In the genomic region with DNA sequence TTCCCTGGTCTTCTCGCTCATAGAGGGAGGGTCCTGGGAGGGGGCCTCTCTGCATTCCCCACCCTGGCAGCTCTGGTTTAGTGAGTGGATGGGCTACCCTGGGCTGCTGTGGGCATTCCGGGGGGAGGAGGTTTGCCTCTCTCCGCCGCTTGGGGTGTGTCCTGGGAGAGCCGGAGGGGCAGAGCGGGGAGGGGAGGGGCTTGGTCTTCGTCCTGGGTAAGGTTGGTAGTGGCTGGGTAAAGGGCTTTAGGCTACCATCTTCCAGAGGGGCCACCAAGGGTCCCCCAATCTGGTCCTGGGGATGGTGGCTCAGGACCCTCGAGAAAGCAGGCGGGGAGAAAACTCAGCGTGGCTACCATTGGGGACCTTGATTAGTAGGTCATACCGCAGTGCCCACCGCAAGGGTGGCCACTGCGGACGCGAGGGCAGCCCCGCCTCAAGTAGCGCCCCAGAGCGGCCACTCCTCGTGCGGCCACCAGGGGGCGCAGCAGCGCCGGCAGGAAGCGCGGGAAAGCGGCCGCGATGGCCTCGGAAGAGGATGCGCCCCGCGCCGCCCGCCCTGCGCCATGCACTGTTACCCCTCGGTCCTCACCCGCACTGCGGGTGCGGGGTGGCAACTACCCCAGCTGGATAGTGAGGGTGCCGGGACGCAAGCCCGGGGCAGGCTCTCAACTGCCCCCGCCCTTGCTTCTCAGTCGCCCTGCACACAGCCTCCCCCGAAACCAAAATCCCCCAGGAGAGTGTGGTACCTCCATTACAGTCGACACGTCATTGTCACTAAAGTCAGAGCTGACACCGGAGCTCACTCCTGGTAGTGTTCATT, we compare ENCODE assay signal across 8 cellular contexts. TPM values are rescaled to one million over a fixed set of nuclear protein-coding genes. Genes with fewer than 3 reads are reported as not detected.
DNase-seq lines count a peak whose midpoint lies in the region; ATAC-seq, FAIRE-seq and TF ChIP-seq lines count a peak whose summit lies in the region.

No MANE protein-coding gene starts in this region.

- peak overlapping the region; percentile 61 for H3K27ac Mint-ChIP-seq in activated CD4-positive, alpha-beta T cell treated with anti-CD3 and anti-CD28 coated beads, Interleukin-2, amount 10 ng/mL, durations not matched to agents 7 days and 5 days

- no peaks in the 10 kb centered on the region for H3K79me2 ChIP-seq in mesendoderm (ENCODE audit: control insufficient read depth, insufficient read depth, low read length)

- POLR2A ChIA-PET in A549 (lab: Yijun Ruan, JAX), result no interaction called here
- POLR2A ChIA-PET in activated CD4-positive, alpha-beta T cell treated with anti-CD3 and anti-CD28 coated beads, Interleukin-2, amount 10 ng/mL, durations not matched to agents 7 days and 5 days (lab: Charles Lee), result interaction anchor here (0.6 kb wide), 1 partner anchor 10 kb away, joined by 4 read pairs; no protein-coding TSS in a partner anchor

- no peaks in the 10 kb centered on the region for H3K9me3 ChIP-seq in A549
- H3K9me3 ChIP-seq in ectodermal cell (ENCODE audit: control insufficient read depth, low read length), result no peaks in the 10 kb centered on the region

- H4K5ac ChIP-seq in mesendoderm (ENCODE audit: low read length), result no peak overlapping the region

- FAIRE-seq in A549 (lab: Jason Lieb, UNC) (no peak), GM12892 (lab: Jason Lieb, UNC) (peak; percentile 85)

- WGBS in A549 (ENCODE audit: missing lambda C conversion rate), result 37% methylated on average over 4 of the region's 48 CpGs
- 12 to 13% methylated on average over 48 of the region's 48 CpGs for WGBS in ectodermal cell, 2 experiments
- WGBS in mesendoderm (ENCODE audit: extremely low coverage, insufficient coverage, low lambda C conversion rate), result no CpG with 5 or more reads among the region's 48 CpGs

- no peak overlapping the region for H2AK5ac ChIP-seq in mesendoderm (ENCODE audit: low read length)

- H3K4me1 ChIP-seq in A549 (0 out of 3 replicates have a peak, but pooled peaks cover 3% of the 10 kb centered on the region), ectodermal cell (ENCODE audit: control insufficient read depth, insufficient read depth, low read length) (no peaks in the 10 kb centered on the region), mesendoderm (ENCODE audit: control insufficient read depth, low read depth, low read length) (no peaks in the 10 kb centered on the region)

- H2BK120ac ChIP-seq in mesendoderm (ENCODE audit: low read depth, low read length), result no peak overlapping the region

- no peaks in the 10 kb centered on the region for H3K36me3 Mint-ChIP-seq in activated CD4-positive, alpha-beta T cell treated with anti-CD3 and anti-CD28 coated beads, Interleukin-2, amount 10 ng/mL, durations not matched to agents 7 days and 5 days (ENCODE audit: low read depth)

- peaks cover 12% of the 10 kb centered on the region for H3K4me1 Mint-ChIP-seq in activated CD4-positive, alpha-beta T cell treated with anti-CD3 and anti-CD28 coated beads, Interleukin-2, amount 10 ng/mL, durations not matched to agents 7 days and 5 days

- H4K8ac ChIP-seq in mesendoderm (ENCODE audit: low read depth, low read length), result no peak overlapping the region

- H3K36me3 ChIP-seq in ectodermal cell (ENCODE audit: control insufficient read depth, insufficient read depth, low read length) (no peaks in the 10 kb centered on the region), mesendoderm (ENCODE audit: control insufficient read depth, insufficient read depth, low read length) (no peaks in the 10 kb centered on the region)

- H3K27me3 Mint-ChIP-seq in activated CD4-positive, alpha-beta T cell treated with anti-CD3 and anti-CD28 coated beads, Interleukin-2, amount 10 ng/mL, durations not matched to agents 7 days and 5 days, result peaks cover 1% of the 10 kb centered on the region

- H3K27me3 ChIP-seq in ectodermal cell (ENCODE audit: control insufficient read depth, insufficient read depth, low read length, poor library complexity, severe bottlenecking) (peaks cover 17% of the 10 kb centered on the region), mesendoderm (ENCODE audit: insufficient read depth, low read length, poor library complexity) (no peaks in the 10 kb centered on the region)

- TF ChIP-seq CTCF in A549 (IDR thresholded peaks at IDR 0.05), result peak; percentile 88

- H3K56ac ChIP-seq in mesendoderm (ENCODE audit: low read length), result peak overlapping the region; percentile 87

- H3K9me3 Mint-ChIP-seq in activated CD4-positive, alpha-beta T cell treated with anti-CD3 and anti-CD28 coated beads, Interleukin-2, amount 10 ng/mL, durations not matched to agents 7 days and 5 days, result no peaks in the 10 kb centered on the region

- CTCF ChIA-PET in A549 (lab: Yijun Ruan, JAX), result interaction anchor here (0.5 to 3.4 kb wide), 42 partner anchors 8 to 325 kb away, joined by 3 to 22 read pairs (median 4); a partner anchor contains a TSS
- CTCF ChIA-PET in activated CD4-positive, alpha-beta T cell treated with anti-CD3 and anti-CD28 coated beads, Interleukin-2, amount 10 ng/mL, durations not matched to agents 7 days and 5 days (lab: Charles Lee), result interaction anchor here (0.6 to 2.7 kb wide), 14 partner anchors 12 to 414 kb away, joined by 3 to 15 read pairs (median 4); no protein-coding TSS in a partner anchor

- H2BK15ac ChIP-seq in mesendoderm (replicated peaks; ENCODE audit: low read depth), result no peak overlapping the region

- peak overlapping the region; percentile 44 for H3K9ac ChIP-seq in mesendoderm (ENCODE audit: low read length)

- peak overlapping the region; percentile 44 for H3K4me3 Mint-ChIP-seq in activated CD4-positive, alpha-beta T cell treated with anti-CD3 and anti-CD28 coated beads, Interleukin-2, amount 10 ng/mL, durations not matched to agents 7 days and 5 days

- H3K4ac ChIP-seq in mesendoderm (ENCODE audit: low read depth, low read length), result no peak overlapping the region

- H3K4me2 ChIP-seq in A549 (peak overlapping the region; percentile 83), mesendoderm (ENCODE audit: low read length) (peak overlapping the region; percentile 37)

- H3K27ac ChIP-seq in A549 (peak overlapping the region in 1 of 2 experiments; percentile 73; a peak in 3 of 6 replicates), ectodermal cell (ENCODE audit: insufficient read depth, low read depth, low read length, poor library complexity, severe bottlenecking) (no peak overlapping the region), mesendoderm (ENCODE audit: low read depth, low read length) (no peak overlapping the region)

- peak; percentile 54 to 63 for TF ChIP-seq RAD21 in A549 (conservative IDR thresholded peaks at IDR 0.05 in 1 of 2, IDR thresholded peaks at IDR 0.05 in 1 of 2)

- TF ChIP-seq EP300 in A549 (IDR thresholded peaks at IDR 0.05), result no peak

- no peaks in the 10 kb centered on the region for H3K79me1 ChIP-seq in mesendoderm (ENCODE audit: low read length)

- no peak overlapping the region for H3K23ac ChIP-seq in mesendoderm (ENCODE audit: low read length)

- peak; percentile 78 to 90 for ATAC-seq in A549
- no peak for ATAC-seq in GM18858 (IDR thresholded peaks at IDR 0.05; ENCODE audit: unreplicated experiment)

- H3K18ac ChIP-seq in mesendoderm (ENCODE audit: low read length), result no peak overlapping the region

- no peak for TF ChIP-seq POLR2A in A549 (IDR thresholded peaks at IDR 0.05; ENCODE audit: low read length)
- TF ChIP-seq POLR2A in GM12892 (IDR thresholded peaks at IDR 0.05; ENCODE audit: low read depth, low read length), result no peak

- no peak overlapping the region for H2BK5ac ChIP-seq in mesendoderm (ENCODE audit: low read length)

- DNase-seq in A549 (ENCODE audit: low read depth in 1 of 2, low spot score in 1 of 2) (peak; percentile 32 to 60), GM12892 (ENCODE audit: insufficient read length) (peak; percentile 73), NCI-H2227 (lab: John Stamatoyannopoulos, UW; ENCODE audit: unreplicated experiment) (peak; percentile 67), mesendoderm (peak; percentile 68)
- DNase-seq in activated CD4-positive, alpha-beta T cell treated with anti-CD3 and anti-CD28 coated beads, Interleukin-2, amount 10 ng/mL, durations not matched to agents 7 days and 5 days, result peak; percentile 57
- DNase-seq in stimulated activated CD8-positive, alpha-beta memory T cell treated with anti-CD3 and anti-CD28 coated beads, Interleukin-2, amount 100 ng/mL, for 48 hours (ENCODE audit: low read depth in 2 of 2), result peak; percentile 36 to 57

- H3K4me3 ChIP-seq in A549, result peak overlapping the region; percentile 34; the same call in 2 of the 3 replicates
- peak overlapping the region; percentile 17 for H3K4me3 ChIP-seq in ectodermal cell (ENCODE audit: insufficient read depth, low read depth, low read length)
- H3K4me3 ChIP-seq in mesendoderm (ENCODE audit: low read length), result no peak overlapping the region

TF ChIP-seq in A549, 52 proteins besides CTCF, POLR2A, EP300 and RAD21:
- TF ChIP-seq, protein P1, sequence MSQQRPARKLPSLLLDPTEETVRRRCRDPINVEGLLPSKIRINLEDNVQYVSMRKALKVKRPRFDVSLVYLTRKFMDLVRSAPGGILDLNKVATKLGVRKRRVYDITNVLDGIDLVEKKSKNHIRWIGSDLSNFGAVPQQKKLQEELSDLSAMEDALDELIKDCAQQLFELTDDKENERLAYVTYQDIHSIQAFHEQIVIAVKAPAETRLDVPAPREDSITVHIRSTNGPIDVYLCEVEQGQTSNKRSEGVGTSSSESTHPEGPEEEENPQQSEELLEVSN (IDR thresholded peaks at IDR 0.05; ENCODE audit: borderline replicate concordance, low read depth), result peak; percentile 99
- TF ChIP-seq SMC3 (IDR thresholded peaks at IDR 0.05) (peak; percentile 79), TP53 (CRISPR knock-in tag; IDR thresholded peaks at IDR 0.05) (no peak), PHF8 (IDR thresholded peaks at IDR 0.05; ENCODE audit: borderline replicate concordance, low read depth) (no peak)
- TF ChIP-seq, protein P2, sequence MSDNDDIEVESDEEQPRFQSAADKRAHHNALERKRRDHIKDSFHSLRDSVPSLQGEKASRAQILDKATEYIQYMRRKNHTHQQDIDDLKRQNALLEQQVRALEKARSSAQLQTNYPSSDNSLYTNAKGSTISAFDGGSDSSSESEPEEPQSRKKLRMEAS (IDR thresholded peaks at IDR 0.05), result peak; percentile 96

RNA-seq across cellular contexts. Expression of a gene that starts 44.1 kb away (rescaled TPM):
- polyA plus RNA-seq in A549 (2011; rRNA removed) (3.9 and 4.9 TPM in 2 replicates), A549 (2017; fragmentation: RNase III; extraction: RNeasy Plus Mini Kit Qiagen cat#74134 plus additional on column Dnase treatment) (3.1 to 3.2 TPM (median 3.2 TPM) in 3 replicates)
- 2.9 and 3.7 TPM in 2 replicates for polyA plus RNA-seq in A549 (2012; cell fraction: cytosol; rRNA removed)
- 1.6 and 2.0 TPM in 2 replicates for polyA plus RNA-seq in A549 (2012; cell fraction: nucleus; rRNA removed)
- polyA minus RNA-seq in A549 (2011; rRNA and poly(A)+ RNA removed), result 2.3 and 2.4 TPM in 2 replicates
- polyA plus RNA-seq in GM12892 (2012; ENCODE audit: missing spikeins), result 7.5 TPM
- 1 to 10 TPM; 3.5 TPM for total RNA-seq in activated CD4-positive, alpha-beta T cell treated with anti-CD3 and anti-CD28 coated beads, Interleukin-2, amount 10 ng/mL, durations not matched to agents 7 days and 5 days
- 10.1 TPM for polyA plus RNA-seq in ectodermal cell (2013, experiment 1 of 4)
- 10.5 TPM for polyA plus RNA-seq in ectodermal cell (2013, experiment 2 of 4)
- 9.5 TPM for polyA plus RNA-seq in ectodermal cell (2013, experiment 3 of 4)
- 8.7 TPM for polyA plus RNA-seq in ectodermal cell (2013, experiment 4 of 4)
- 13.1 TPM for polyA plus RNA-seq in mesendoderm (2013, experiment 1 of 2)
- 13.0 TPM for polyA plus RNA-seq in mesendoderm (2013, experiment 2 of 2)
